In genomic region chr20:57222631-57222950, GRCh38 we compare ENCODE assay signal across 33 cellular contexts. TPM values are rescaled to one million over a fixed set of nuclear protein-coding genes. Genes with fewer than 3 reads are reported as not detected.
"Had no signal": no experiment of that assay in that cellular context is flagged by ENCODE, and none has a peak within 500 bp of the region (broad histone marks: within the 10 kb centered on the region; RNA-seq: fewer than 3 reads in every experiment).

No MANE protein-coding gene starts in this region.

- H3K27ac Mint-ChIP-seq: activated CD4-positive, alpha-beta memory T cell treated with anti-CD3 and anti-CD28 coated beads for 36 hours; activated CD4-positive, alpha-beta T cell treated with anti-CD3 and anti-CD28 coated beads for 36 hours; activated naive CD4-positive, alpha-beta T cell treated with anti-CD3 and anti-CD28 coated beads for 36 hours; activated T-helper 1 cell treated with anti-CD3 and anti-CD28 coated beads, Interleukin-12 subunit alpha, Interleukin-12 subunit beta, Interleukin-2, Interleukin-4 antibody, amounts not matched to agents 30 ng/mL and 10 ng/mL and 1 ng/mL, durations not matched to agents 14 hours and 24 hours and 36 hours had no signal

- H3K4me3 Mint-ChIP-seq: activated CD4-positive, alpha-beta memory T cell treated with anti-CD3 and anti-CD28 coated beads for 36 hours; activated CD4-positive, alpha-beta T cell treated with anti-CD3 and anti-CD28 coated beads for 36 hours; activated naive CD4-positive, alpha-beta T cell treated with anti-CD3 and anti-CD28 coated beads for 36 hours; activated T-cell treated with anti-CD3 and anti-CD28 coated beads, Interleukin-2, amount 50 U/mL, for 4 hours; activated T-helper 1 cell treated with anti-CD3 and anti-CD28 coated beads, Interleukin-12 subunit alpha, Interleukin-12 subunit beta, Interleukin-2, Interleukin-4 antibody, amounts not matched to agents 30 ng/mL and 10 ng/mL and 1 ng/mL, durations not matched to agents 14 hours and 24 hours and 36 hours had no signal

- ATAC-seq: activated CD4-positive, alpha-beta T cell treated with anti-CD3 and anti-CD28 coated beads for 36 hours; activated naive CD4-positive, alpha-beta T cell treated with anti-CD3 and anti-CD28 coated beads, Interleukin-2, amount 50 U/mL, for 72 hours; activated T-cell treated with anti-CD3 and anti-CD28 coated beads, Interleukin-2, amount 50 U/mL, for 4 hours; body of pancreas had no signal

- H3K27me3 ChIP-seq: adrenal gland, body of pancreas, SJCRH30 had no signal

- H3K4me3 ChIP-seq: adrenal gland, body of pancreas, PC-9, SJCRH30, SK-N-MC had no signal

- H3K9me3 Mint-ChIP-seq: activated CD4-positive, alpha-beta memory T cell treated with anti-CD3 and anti-CD28 coated beads for 36 hours; activated naive CD4-positive, alpha-beta T cell treated with anti-CD3 and anti-CD28 coated beads for 36 hours; activated naive CD4-positive, alpha-beta T cell treated with anti-CD3 and anti-CD28 coated beads, Interleukin-2, amount 50 U/mL, for 72 hours; activated T-cell treated with anti-CD3 and anti-CD28 coated beads, Interleukin-2, amount 50 U/mL, for 4 hours; activated T-helper 1 cell treated with anti-CD3 and anti-CD28 coated beads, Interleukin-12 subunit alpha, Interleukin-12 subunit beta, Interleukin-2, Interleukin-4 antibody, amounts not matched to agents 30 ng/mL and 10 ng/mL and 1 ng/mL, durations not matched to agents 14 hours and 24 hours and 36 hours had no signal

- H3K27ac ChIP-seq: adrenal gland, body of pancreas, PC-9, SK-N-MC had no signal

- H3K9me3 ChIP-seq: adrenal gland, body of pancreas, SJCRH30 had no signal

- H3K36me3 ChIP-seq: adrenal gland, SJCRH30 had no signal

- H3K4me1 Mint-ChIP-seq: activated CD4-positive, alpha-beta T cell treated with anti-CD3 and anti-CD28 coated beads for 36 hours had no signal

- DNase-seq: activated CD4-positive, alpha-beta memory T cell treated with anti-CD3 and anti-CD28 coated beads for 36 hours; activated CD4-positive, alpha-beta T cell treated with anti-CD3 and anti-CD28 coated beads for 36 hours; activated CD4-positive, alpha-beta T cell treated with anti-CD3 and anti-CD28 coated beads, Interleukin-2, amount 50 U/mL, for 1 hour; activated CD8-positive, alpha-beta memory T cell treated with anti-CD3 and anti-CD28 coated beads, Interleukin-2, amount 50 U/mL, for 4 hours; activated gamma-delta T cell treated with Interleukin-2 at 50 U/mL for 16 hours; activated naive CD4-positive, alpha-beta T cell treated with anti-CD3 and anti-CD28 coated beads for 36 hours; activated T-cell treated with anti-CD3 and anti-CD28 coated beads for 4 hours; activated T-cell treated with anti-CD3 and anti-CD28 coated beads, Interleukin-2, amount 50 U/mL, for 4 hours; adrenal gland; body of pancreas; central memory CD4-positive, alpha-beta T cell; IMR-90; KBM-7; NCI-H1048; NCI-H1105 treated with DMSO at 0.1 percent for 48 hours; NCI-H1436; NCI-H1694; NCI-H1930; NCI-H2081 treated with DMSO at 0.1 percent for 48 hours; NCI-H226; NCI-H446 treated with DMSO at 0.1 percent for 48 hours; NCI-H524 treated with DMSO at 0.1 percent for 48 hours; PC-9; SHP77; SJCRH30; T1000 had no signal

- H3K4me1 ChIP-seq: adrenal gland, body of pancreas had no signal

- H3K36me3 Mint-ChIP-seq: activated CD4-positive, alpha-beta memory T cell treated with anti-CD3 and anti-CD28 coated beads for 36 hours; activated naive CD4-positive, alpha-beta T cell treated with anti-CD3 and anti-CD28 coated beads, Interleukin-2, amount 50 U/mL, for 72 hours had no signal

RNA-seq across cellular contexts. Expression of gene BMP7, which starts 43.9 kb away (rescaled TPM):
- total RNA-seq: activated CD4-positive, alpha-beta memory T cell treated with anti-CD3 and anti-CD28 coated beads for 36 hours; activated naive CD4-positive, alpha-beta T cell treated with anti-CD3 and anti-CD28 coated beads for 36 hours; activated naive CD4-positive, alpha-beta T cell treated with anti-CD3 and anti-CD28 coated beads, Interleukin-2, amount 50 U/mL, for 72 hours; bronchial epithelial cell; IMR-90; LHCN-M2; T-helper 1 cell treated with Interleukin-12 subunit alpha and Interleukin-12 subunit beta and Interleukin-4 antibody, amounts not matched to agents 30 ng/mL and 1 ng/mL, for 36 hours; T-helper 2 cell treated with Interferon-gamma antibody and Interleukin-4, amounts not matched to agents 100 ng/mL and 5 ng/mL, for 36 hours had no signal
